In the genomic region with DNA sequence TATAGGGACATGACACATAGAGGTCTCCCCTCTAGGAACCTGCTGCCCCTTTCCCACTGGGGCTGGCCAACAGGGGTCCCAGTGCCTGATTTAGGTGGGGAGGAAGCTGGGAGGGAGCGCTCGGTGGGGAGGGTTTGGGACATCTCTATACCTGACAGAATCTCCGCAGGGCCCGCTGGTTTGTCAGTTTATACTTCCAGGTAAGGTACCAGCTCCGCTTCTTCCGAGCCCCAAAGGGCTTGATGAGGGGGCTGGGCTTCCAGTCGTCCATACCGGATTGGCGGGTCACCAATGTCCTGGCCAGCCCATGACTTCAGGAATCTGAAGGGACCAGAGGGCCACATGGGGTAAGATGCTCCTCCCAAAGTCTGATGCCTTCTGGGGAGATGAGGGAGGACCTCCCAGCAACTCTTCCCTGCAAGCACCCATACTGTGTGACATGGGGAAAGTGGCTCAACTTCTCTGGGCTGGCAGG, we compare ENCODE assay signal across 1 cellular context.
TF ChIP-seq lines count a peak whose summit lies in the region.

No MANE protein-coding gene starts in this region.

TF ChIP-seq in K562, 482 proteins besides CTCF, POLR2A, EP300 and RAD21 (continues in another document):
- TF ChIP-seq KAT8 (IDR thresholded peaks at IDR 0.05; ENCODE audit: low read depth): no peak
- TF ChIP-seq ZNF232 (CRISPR knock-in tag; IDR thresholded peaks at IDR 0.05): no peak
- TF ChIP-seq, protein P1, sequence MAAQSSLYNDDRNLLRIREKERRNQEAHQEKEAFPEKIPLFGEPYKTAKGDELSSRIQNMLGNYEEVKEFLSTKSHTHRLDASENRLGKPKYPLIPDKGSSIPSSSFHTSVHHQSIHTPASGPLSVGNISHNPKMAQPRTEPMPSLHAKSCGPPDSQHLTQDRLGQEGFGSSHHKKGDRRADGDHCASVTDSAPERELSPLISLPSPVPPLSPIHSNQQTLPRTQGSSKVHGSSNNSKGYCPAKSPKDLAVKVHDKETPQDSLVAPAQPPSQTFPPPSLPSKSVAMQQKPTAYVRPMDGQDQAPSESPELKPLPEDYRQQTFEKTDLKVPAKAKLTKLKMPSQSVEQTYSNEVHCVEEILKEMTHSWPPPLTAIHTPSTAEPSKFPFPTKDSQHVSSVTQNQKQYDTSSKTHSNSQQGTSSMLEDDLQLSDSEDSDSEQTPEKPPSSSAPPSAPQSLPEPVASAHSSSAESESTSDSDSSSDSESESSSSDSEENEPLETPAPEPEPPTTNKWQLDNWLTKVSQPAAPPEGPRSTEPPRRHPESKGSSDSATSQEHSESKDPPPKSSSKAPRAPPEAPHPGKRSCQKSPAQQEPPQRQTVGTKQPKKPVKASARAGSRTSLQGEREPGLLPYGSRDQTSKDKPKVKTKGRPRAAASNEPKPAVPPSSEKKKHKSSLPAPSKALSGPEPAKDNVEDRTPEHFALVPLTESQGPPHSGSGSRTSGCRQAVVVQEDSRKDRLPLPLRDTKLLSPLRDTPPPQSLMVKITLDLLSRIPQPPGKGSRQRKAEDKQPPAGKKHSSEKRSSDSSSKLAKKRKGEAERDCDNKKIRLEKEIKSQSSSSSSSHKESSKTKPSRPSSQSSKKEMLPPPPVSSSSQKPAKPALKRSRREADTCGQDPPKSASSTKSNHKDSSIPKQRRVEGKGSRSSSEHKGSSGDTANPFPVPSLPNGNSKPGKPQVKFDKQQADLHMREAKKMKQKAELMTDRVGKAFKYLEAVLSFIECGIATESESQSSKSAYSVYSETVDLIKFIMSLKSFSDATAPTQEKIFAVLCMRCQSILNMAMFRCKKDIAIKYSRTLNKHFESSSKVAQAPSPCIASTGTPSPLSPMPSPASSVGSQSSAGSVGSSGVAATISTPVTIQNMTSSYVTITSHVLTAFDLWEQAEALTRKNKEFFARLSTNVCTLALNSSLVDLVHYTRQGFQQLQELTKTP (IDR thresholded peaks at IDR 0.05; ENCODE audit: low read depth in 1 of 2, partially characterized antibody in 2 of 2): no peak
- TF ChIP-seq ZNF830 (CRISPR knock-in tag; IDR thresholded peaks at IDR 0.05): no peak
- TF ChIP-seq NR4A1 (CRISPR knock-in tag; IDR thresholded peaks at IDR 0.05): no peak
- no peak for TF ChIP-seq NR4A1 (tag; IDR thresholded peaks at IDR 0.05)
- TF ChIP-seq FOXK2 (conservative IDR thresholded peaks at IDR 0.05 in 1 of 2, IDR thresholded peaks at IDR 0.05 in 1 of 2; ENCODE audit: low read depth in 2 of 2): no peak
- TF ChIP-seq CEBPB (tag; IDR thresholded peaks at IDR 0.05): no peak
- no peak for TF ChIP-seq ZNF384 (IDR thresholded peaks at IDR 0.05; ENCODE audit: low read depth, low read length)
- TF ChIP-seq YY1 (IDR thresholded peaks at IDR 0.05; ENCODE audit: borderline replicate concordance in 1 of 3, control insufficient read depth in 1 of 3, extremely low read depth in 1 of 3, insufficient read depth in 3 of 3, insufficient read length in 1 of 3, insufficient replicate concordance in 2 of 3, low read depth in 1 of 3, low read length in 2 of 3): no peak
- TF ChIP-seq NR0B1 (IDR thresholded peaks at IDR 0.05; ENCODE audit: partially characterized antibody): no peak
- TF ChIP-seq ZNF133 (CRISPR knock-in tag; IDR thresholded peaks at IDR 0.05): no peak
- TF ChIP-seq FIP1L1 (IDR thresholded peaks at IDR 0.05; ENCODE audit: low read depth, low read length, poor library complexity, severe bottlenecking): no peak
- no peak for TF ChIP-seq STAT5A (IDR thresholded peaks at IDR 0.05; ENCODE audit: borderline replicate concordance, low read length)
- no peak for TF ChIP-seq ZNF197 (CRISPR knock-in tag; IDR thresholded peaks at IDR 0.05; ENCODE audit: low read depth)
- TF ChIP-seq ZBTB5 (IDR thresholded peaks at IDR 0.05): no peak
- no peak for TF ChIP-seq LCOR (CRISPR knock-in tag; IDR thresholded peaks at IDR 0.05)
- TF ChIP-seq, protein P2, sequence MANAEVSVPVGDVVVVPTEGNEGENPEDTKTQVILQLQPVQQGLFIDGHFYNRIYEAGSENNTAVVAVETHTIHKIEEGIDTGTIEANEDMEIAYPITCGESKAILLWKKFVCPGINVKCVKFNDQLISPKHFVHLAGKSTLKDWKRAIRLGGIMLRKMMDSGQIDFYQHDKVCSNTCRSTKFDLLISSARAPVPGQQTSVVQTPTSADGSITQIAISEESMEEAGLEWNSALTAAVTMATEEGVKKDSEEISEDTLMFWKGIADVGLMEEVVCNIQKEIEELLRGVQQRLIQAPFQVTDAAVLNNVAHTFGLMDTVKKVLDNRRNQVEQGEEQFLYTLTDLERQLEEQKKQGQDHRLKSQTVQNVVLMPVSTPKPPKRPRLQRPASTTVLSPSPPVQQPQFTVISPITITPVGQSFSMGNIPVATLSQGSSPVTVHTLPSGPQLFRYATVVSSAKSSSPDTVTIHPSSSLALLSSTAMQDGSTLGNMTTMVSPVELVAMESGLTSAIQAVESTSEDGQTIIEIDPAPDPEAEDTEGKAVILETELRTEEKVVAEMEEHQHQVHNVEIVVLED (CRISPR knock-in tag; IDR thresholded peaks at IDR 0.05): no peak
- no peak for TF ChIP-seq ZFX (CRISPR knock-in tag; IDR thresholded peaks at IDR 0.05)
- no peak for TF ChIP-seq PRPF4 (IDR thresholded peaks at IDR 0.05; ENCODE audit: insufficient read depth, low read depth, low read length, poor library complexity, severe bottlenecking)
- TF ChIP-seq MYNN (IDR thresholded peaks at IDR 0.05): no peak
- no peak for TF ChIP-seq MYNN (CRISPR knock-in tag; IDR thresholded peaks at IDR 0.05)
- TF ChIP-seq JUN (IDR thresholded peaks at IDR 0.05; ENCODE audit: borderline replicate concordance, low read depth, low read length): no peak
- TF ChIP-seq JUN (CRISPR knock-in tag; IDR thresholded peaks at IDR 0.05; ENCODE audit: borderline replicate concordance): no peak
- no peak for TF ChIP-seq BCL6 (CRISPR knock-in tag; IDR thresholded peaks at IDR 0.05)
- TF ChIP-seq KLF1 (tag; IDR thresholded peaks at IDR 0.05): no peak
- TF ChIP-seq, protein P3, sequence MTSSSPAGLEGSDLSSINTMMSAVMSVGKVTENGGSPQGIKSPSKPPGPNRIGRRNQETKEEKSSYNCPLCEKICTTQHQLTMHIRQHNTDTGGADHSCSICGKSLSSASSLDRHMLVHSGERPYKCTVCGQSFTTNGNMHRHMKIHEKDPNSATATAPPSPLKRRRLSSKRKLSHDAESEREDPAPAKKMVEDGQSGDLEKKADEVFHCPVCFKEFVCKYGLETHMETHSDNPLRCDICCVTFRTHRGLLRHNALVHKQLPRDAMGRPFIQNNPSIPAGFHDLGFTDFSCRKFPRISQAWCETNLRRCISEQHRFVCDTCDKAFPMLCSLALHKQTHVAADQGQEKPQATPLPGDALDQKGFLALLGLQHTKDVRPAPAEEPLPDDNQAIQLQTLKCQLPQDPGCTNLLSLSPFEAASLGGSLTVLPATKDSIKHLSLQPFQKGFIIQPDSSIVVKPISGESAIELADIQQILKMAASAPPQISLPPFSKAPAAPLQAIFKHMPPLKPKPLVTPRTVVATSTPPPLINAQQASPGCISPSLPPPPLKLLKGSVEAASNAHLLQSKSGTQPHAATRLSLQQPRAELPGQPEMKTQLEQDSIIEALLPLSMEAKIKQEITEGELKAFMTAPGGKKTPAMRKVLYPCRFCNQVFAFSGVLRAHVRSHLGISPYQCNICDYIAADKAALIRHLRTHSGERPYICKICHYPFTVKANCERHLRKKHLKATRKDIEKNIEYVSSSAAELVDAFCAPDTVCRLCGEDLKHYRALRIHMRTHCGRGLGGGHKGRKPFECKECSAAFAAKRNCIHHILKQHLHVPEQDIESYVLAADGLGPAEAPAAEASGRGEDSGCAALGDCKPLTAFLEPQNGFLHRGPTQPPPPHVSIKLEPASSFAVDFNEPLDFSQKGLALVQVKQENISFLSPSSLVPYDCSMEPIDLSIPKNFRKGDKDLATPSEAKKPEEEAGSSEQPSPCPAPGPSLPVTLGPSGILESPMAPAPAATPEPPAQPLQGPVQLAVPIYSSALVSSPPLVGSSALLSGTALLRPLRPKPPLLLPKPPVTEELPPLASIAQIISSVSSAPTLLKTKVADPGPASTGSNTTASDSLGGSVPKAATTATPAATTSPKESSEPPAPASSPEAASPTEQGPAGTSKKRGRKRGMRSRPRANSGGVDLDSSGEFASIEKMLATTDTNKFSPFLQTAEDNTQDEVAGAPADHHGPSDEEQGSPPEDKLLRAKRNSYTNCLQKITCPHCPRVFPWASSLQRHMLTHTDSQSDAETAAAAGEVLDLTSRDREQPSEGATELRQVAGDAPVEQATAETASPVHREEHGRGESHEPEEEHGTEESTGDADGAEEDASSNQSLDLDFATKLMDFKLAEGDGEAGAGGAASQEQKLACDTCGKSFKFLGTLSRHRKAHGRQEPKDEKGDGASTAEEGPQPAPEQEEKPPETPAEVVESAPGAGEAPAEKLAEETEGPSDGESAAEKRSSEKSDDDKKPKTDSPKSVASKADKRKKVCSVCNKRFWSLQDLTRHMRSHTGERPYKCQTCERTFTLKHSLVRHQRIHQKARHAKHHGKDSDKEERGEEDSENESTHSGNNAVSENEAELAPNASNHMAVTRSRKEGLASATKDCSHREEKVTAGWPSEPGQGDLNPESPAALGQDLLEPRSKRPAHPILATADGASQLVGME (CRISPR knock-in tag; IDR thresholded peaks at IDR 0.05): no peak
- TF ChIP-seq NCOA1 (IDR thresholded peaks at IDR 0.05; ENCODE audit: low read depth): no peak
- TF ChIP-seq, protein P4, sequence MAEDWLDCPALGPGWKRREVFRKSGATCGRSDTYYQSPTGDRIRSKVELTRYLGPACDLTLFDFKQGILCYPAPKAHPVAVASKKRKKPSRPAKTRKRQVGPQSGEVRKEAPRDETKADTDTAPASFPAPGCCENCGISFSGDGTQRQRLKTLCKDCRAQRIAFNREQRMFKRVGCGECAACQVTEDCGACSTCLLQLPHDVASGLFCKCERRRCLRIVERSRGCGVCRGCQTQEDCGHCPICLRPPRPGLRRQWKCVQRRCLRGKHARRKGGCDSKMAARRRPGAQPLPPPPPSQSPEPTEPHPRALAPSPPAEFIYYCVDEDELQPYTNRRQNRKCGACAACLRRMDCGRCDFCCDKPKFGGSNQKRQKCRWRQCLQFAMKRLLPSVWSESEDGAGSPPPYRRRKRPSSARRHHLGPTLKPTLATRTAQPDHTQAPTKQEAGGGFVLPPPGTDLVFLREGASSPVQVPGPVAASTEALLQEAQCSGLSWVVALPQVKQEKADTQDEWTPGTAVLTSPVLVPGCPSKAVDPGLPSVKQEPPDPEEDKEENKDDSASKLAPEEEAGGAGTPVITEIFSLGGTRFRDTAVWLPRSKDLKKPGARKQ (CRISPR knock-in tag; IDR thresholded peaks at IDR 0.05): no peak
- TF ChIP-seq ZC3H4 (CRISPR knock-in tag; IDR thresholded peaks at IDR 0.05; ENCODE audit: borderline replicate concordance): peak; percentile 26; the same call in 1 of the 2 replicates
- TF ChIP-seq CBX3 (IDR thresholded peaks at IDR 0.05; ENCODE audit: borderline replicate concordance in 1 of 2, low read length in 2 of 2): 0 out of 3 replicates have a peak, but pooled peaks of 1 of the 2 experiments have one; percentile 35
- no peak for TF ChIP-seq SAP30 (IDR thresholded peaks at IDR 0.05; ENCODE audit: borderline replicate concordance, insufficient read depth, low read depth, low read length, poor library complexity, severe bottlenecking)
- no peak for TF ChIP-seq ZBTB8A (IDR thresholded peaks at IDR 0.05; ENCODE audit: partially characterized antibody)
- TF ChIP-seq MCM5 (IDR thresholded peaks at IDR 0.05; ENCODE audit: low read depth): no peak
- TF ChIP-seq TGIF2 (CRISPR knock-in tag; IDR thresholded peaks at IDR 0.05): no peak
- no peak for TF ChIP-seq ZNF280B (CRISPR knock-in tag; IDR thresholded peaks at IDR 0.05)
- TF ChIP-seq BCOR (IDR thresholded peaks at IDR 0.05): 0 out of 2 replicates have a peak, but pooled peaks have one; percentile 99
- no peak for TF ChIP-seq SMARCA4 (IDR thresholded peaks at IDR 0.05)
- TF ChIP-seq, protein P5, sequence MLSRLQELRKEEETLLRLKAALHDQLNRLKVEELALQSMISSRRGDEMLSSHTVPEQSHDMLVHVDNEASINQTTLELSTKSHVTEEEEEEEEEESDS (CRISPR knock-in tag; IDR thresholded peaks at IDR 0.05): no peak
